In the genomic region with DNA sequence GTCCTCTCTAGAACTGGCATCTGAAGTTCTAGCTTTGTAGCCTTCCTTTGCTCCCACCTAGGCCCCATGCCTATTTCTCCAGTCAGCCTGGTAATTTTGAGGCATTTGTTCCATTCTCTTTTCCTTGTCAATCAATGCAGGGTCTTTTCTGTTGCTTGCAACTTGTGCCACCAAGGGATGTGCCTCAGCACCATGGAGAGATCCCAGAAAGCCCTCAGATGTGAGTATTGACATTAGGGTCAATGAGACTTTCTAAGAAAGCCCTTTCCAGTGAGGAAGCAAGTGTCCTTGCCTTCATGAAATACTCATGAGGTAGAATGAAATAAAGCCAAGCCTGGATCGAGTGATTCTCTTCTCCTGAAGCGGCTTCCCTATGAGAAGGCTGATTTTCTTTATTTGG, we compare ENCODE assay signal across 24 cellular contexts.
"Had no signal": no experiment of that assay in that cellular context is flagged by ENCODE, and none has a peak within 500 bp of the region (broad histone marks: within the 10 kb centered on the region; RNA-seq: fewer than 3 reads in every experiment).

No MANE protein-coding gene starts in this region.

- DNase-seq: activated CD4-positive, alpha-beta T cell treated with anti-CD3 and anti-CD28 coated beads for 1 hour; activated CD4-positive, alpha-beta T cell treated with anti-CD3 and anti-CD28 coated beads, Interleukin-2, amount 50 U/mL, for 4 hours; activated naive CD4-positive, alpha-beta T cell treated with anti-CD3 and anti-CD28 coated beads for 36 hours; activated naive CD8-positive, alpha-beta T cell treated with anti-CD3 and anti-CD28 coated beads, Interleukin-2, amount 50 U/mL, for 24 hours; activated T-cell treated with anti-CD3 and anti-CD28 coated beads for 4 hours; dermis blood vessel endothelial cell; effector memory CD8-positive, alpha-beta T cell; head of caudate nucleus; left cardiac atrium; midbrain; nucleus accumbens; posterior cingulate gyrus; stimulated activated CD4-positive, alpha-beta T cell treated with anti-CD3 and anti-CD28 coated beads, Interleukin-4, amount 100 ng/mL, for 4 hours; stimulated activated CD8-positive, alpha-beta memory T cell treated with anti-CD3 and anti-CD28 coated beads, Interleukin-4, amount 100 ng/mL, for 48 hours; stimulated activated naive CD8-positive, alpha-beta T cell treated with anti-CD3 and anti-CD28 coated beads, Interleukin-15, Interleukin-2, amounts not matched to agents 100 U/mL and 50 U/mL, for 24 hours; transverse colon had no signal

- H3K9me3 Mint-ChIP-seq: activated naive CD4-positive, alpha-beta T cell treated with anti-CD3 and anti-CD28 coated beads for 36 hours; activated naive CD8-positive, alpha-beta T cell treated with anti-CD3 and anti-CD28 coated beads, Interleukin-2, amount 50 U/mL, for 24 hours; effector memory CD8-positive, alpha-beta T cell had no signal

- FAIRE-seq: astrocyte, bronchial epithelial cell, frontal cortex had no signal

- H3K27ac Mint-ChIP-seq: activated naive CD4-positive, alpha-beta T cell treated with anti-CD3 and anti-CD28 coated beads for 36 hours; activated naive CD8-positive, alpha-beta T cell treated with anti-CD3 and anti-CD28 coated beads, Interleukin-2, amount 50 U/mL, for 24 hours; activated T-helper 17 cell treated with anti-CD3 and anti-CD28 coated beads, Interleukin-2, amount 50 U/mL, for 72 hours; effector memory CD8-positive, alpha-beta T cell had no signal

- H3K4me3 ChIP-seq: lung, skin epidermis, transverse colon had no signal

- ATAC-seq: activated naive CD8-positive, alpha-beta T cell treated with anti-CD3 and anti-CD28 coated beads, Interleukin-2, amount 50 U/mL, for 24 hours; activated T-helper 17 cell treated with anti-CD3 and anti-CD28 coated beads, Interleukin-2, amount 50 U/mL, for 72 hours; effector memory CD8-positive, alpha-beta T cell; left cardiac atrium; stimulated activated naive CD8-positive, alpha-beta T cell treated with anti-CD3 and anti-CD28 coated beads, Interleukin-15, Interleukin-2, amounts not matched to agents 100 U/mL and 50 U/mL, for 24 hours had no signal

- H3K4me1 Mint-ChIP-seq: activated naive CD8-positive, alpha-beta T cell treated with anti-CD3 and anti-CD28 coated beads, Interleukin-2, amount 50 U/mL, for 24 hours; activated T-helper 17 cell treated with anti-CD3 and anti-CD28 coated beads, Interleukin-2, amount 50 U/mL, for 72 hours had no signal

- H3K27ac ChIP-seq: epithelial cell of prostate, skin epidermis, transverse colon, VCaP had no signal

- H3K36me3 ChIP-seq: transverse colon had no signal

- H3K27me3 ChIP-seq: transverse colon had no signal

- H3K9me3 ChIP-seq: transverse colon had no signal

- H3K4me3 Mint-ChIP-seq: activated naive CD4-positive, alpha-beta T cell treated with anti-CD3 and anti-CD28 coated beads for 36 hours; activated naive CD8-positive, alpha-beta T cell treated with anti-CD3 and anti-CD28 coated beads, Interleukin-2, amount 50 U/mL, for 24 hours; activated T-helper 17 cell treated with anti-CD3 and anti-CD28 coated beads, Interleukin-2, amount 50 U/mL, for 72 hours; effector memory CD8-positive, alpha-beta T cell had no signal
